ENCODE assay signal across 12 cellular contexts in the genomic region with DNA sequence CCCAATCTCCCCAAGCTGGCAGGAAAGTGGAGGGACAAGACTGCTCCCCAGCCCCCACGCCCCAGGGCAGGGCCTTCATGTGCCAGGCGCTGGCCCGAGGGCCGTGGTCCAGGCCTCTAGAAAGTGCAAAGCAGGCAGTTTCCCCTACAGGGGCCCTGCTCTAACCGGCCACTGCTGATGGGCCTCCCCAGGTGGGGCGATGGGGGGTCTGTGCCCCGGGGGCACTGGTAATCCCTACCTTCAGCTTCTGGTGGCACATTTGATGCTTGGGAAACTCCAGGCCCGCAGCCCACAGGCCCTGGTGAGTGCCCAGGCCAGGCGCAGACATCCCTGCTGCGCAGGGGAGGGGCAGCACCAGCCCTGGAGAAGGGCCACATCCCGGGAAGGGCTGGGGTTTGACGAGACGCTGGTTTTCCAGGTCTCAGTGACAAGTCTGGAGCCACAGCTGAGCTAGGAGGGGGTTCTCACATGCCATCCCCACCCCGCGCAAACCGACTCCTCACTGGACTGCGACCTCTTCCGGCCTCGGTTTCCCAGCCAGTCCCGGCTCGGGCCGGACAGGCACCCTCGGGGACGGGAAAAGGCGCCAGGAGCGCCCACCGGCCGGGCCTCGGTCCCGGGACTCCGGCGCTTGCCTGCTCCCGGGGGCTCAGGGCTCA. TPM values are rescaled to one million over a fixed set of nuclear protein-coding genes. Genes with fewer than 3 reads are reported as not detected.
DNase-seq lines count a peak whose midpoint lies in the region; ATAC-seq and TF ChIP-seq lines count a peak whose summit lies in the region.
"Had no signal": no experiment of that assay in that cellular context is flagged by ENCODE, and none has a peak within 500 bp of the region (broad histone marks: within the 10 kb centered on the region; RNA-seq: fewer than 3 reads in every experiment).

No MANE protein-coding gene starts in this region.

- no peak overlapping the region for H3K27ac Mint-ChIP-seq in nephron progenitor cell
- H3K27ac Mint-ChIP-seq: activated CD8-positive, alpha-beta T cell treated with anti-CD3 and anti-CD28 coated beads for 36 hours; activated naive CD8-positive, alpha-beta T cell had no signal

- H3K36me3 Mint-ChIP-seq in nephron progenitor cell (ENCODE audit: low read depth) = no peaks in the 10 kb centered on the region
- H3K36me3 Mint-ChIP-seq: activated naive CD8-positive, alpha-beta T cell had no signal

- H3K27me3 ChIP-seq in heart right ventricle (peaks cover 13 to 68% (median 38%) of the 10 kb centered on the region in 7 donors), upper lobe of left lung (peaks cover 2 to 20% (median 12%) of the 10 kb centered on the region in 4 donors), BE2C (peaks cover 30% of the 10 kb centered on the region)

- TF ChIP-seq POLR2A in upper lobe of left lung (IDR thresholded peaks at IDR 0.05) = no peak

- H3K4me1 ChIP-seq in heart right ventricle = peaks cover 2 to 47% (median 31%) of the 10 kb centered on the region in 9 donors
- peaks cover 20 to 35% (median 23%) of the 10 kb centered on the region in 4 donors for H3K4me1 ChIP-seq in upper lobe of left lung
- no peaks in the 10 kb centered on the region for H3K4me1 ChIP-seq in BE2C

- TF ChIP-seq CTCF in heart right ventricle (IDR thresholded peaks at IDR 0.05) (no peak), nephron progenitor cell (IDR thresholded peaks at IDR 0.05) (no peak), upper lobe of left lung (IDR thresholded peaks at IDR 0.05) (no peak), BE2C (IDR thresholded peaks at IDR 0.05; ENCODE audit: low read depth, low read length) (no peak)

- DNase-seq in NCI-H1694 treated with DMSO at 0.1 percent for 48 hours (lab: John Stamatoyannopoulos, UW) = peak; percentile 6
- DNase-seq in NCI-H1694 (lab: John Stamatoyannopoulos, UW) = no peak
- DNase-seq in heart right ventricle = no peak
- no peak for DNase-seq in nephron progenitor cell
- DNase-seq in upper lobe of left lung = no peak
- no peak for DNase-seq in BE2C
- no peak for DNase-seq in activated T-cell treated with anti-CD3 and anti-CD28 coated beads for 4 hours
- DNase-seq in middle frontal gyrus (ENCODE audit: extremely low spot score, low spot score) = no peak
- DNase-seq: activated CD8-positive, alpha-beta T cell treated with anti-CD3 and anti-CD28 coated beads for 36 hours had no signal

- H3K9me3 ChIP-seq in heart right ventricle (no peaks in the 10 kb centered on the region), upper lobe of left lung (no peaks in the 10 kb centered on the region), BE2C (no peaks in the 10 kb centered on the region)

- H3K9me3 Mint-ChIP-seq in nephron progenitor cell = no peaks in the 10 kb centered on the region
- H3K9me3 Mint-ChIP-seq: activated CD8-positive, alpha-beta T cell treated with anti-CD3 and anti-CD28 coated beads for 36 hours had no signal

- 17 to 19% methylated on average over 33 of the region's 33 CpGs for WGBS in heart right ventricle, 2 donors
- WGBS in upper lobe of left lung, 2 donors = 53 to 76% methylated on average over 5 to 14 of the region's 33 CpGs

- peaks cover 30% of the 10 kb centered on the region for H3K4me1 Mint-ChIP-seq in nephron progenitor cell

- intact Hi-C loops in heart right ventricle (cut with DNase I) = loop anchor here in 1 of 10 donors (5.0 kb wide), 1 partner anchor 207 kb away; no protein-coding TSS in a partner anchor

- H3K36me3 ChIP-seq in heart right ventricle = no peaks in the 10 kb centered on the region
- no peaks in the 10 kb centered on the region for H3K36me3 ChIP-seq in upper lobe of left lung
- no peaks in the 10 kb centered on the region for H3K36me3 ChIP-seq in BE2C

- ATAC-seq in heart right ventricle (peak in 6 of 8 donors; percentile 12 to 32 (median 19)), upper lobe of left lung (ENCODE audit: low FRiP score in 2 of 2) (no peak)
- ATAC-seq: activated CD8-positive, alpha-beta T cell treated with anti-CD3 and anti-CD28 coated beads for 36 hours had no signal

- TF ChIP-seq EP300 in upper lobe of left lung (IDR thresholded peaks at IDR 0.05) = no peak

- peak overlapping the region; percentile 32 to 75 (median 61) for H3K4me3 ChIP-seq in heart right ventricle
- H3K4me3 ChIP-seq in upper lobe of left lung = peak overlapping the region; percentile 3 to 56 (median 46)
- H3K4me3 ChIP-seq in BE2C (ENCODE audit: low read depth, low read length) = no peak overlapping the region

- H3K27me3 Mint-ChIP-seq in nephron progenitor cell (ENCODE audit: low read depth, poor library complexity) = peaks cover 35% of the 10 kb centered on the region

- H3K4me3 Mint-ChIP-seq in nephron progenitor cell = peak overlapping the region; percentile 54
- H3K4me3 Mint-ChIP-seq: activated CD8-positive, alpha-beta T cell treated with anti-CD3 and anti-CD28 coated beads for 36 hours; activated naive CD8-positive, alpha-beta T cell had no signal

- H3K27ac ChIP-seq in heart right ventricle = peak overlapping the region; percentile 75 to 94 (median 84)
- H3K27ac ChIP-seq in upper lobe of left lung = peak overlapping the region in 3 of 4 donors; percentile 62 to 80 (median 70)

RNA-seq across cellular contexts. Expression of gene DOC2B, which starts 1.6 kb away (rescaled TPM):
- total RNA-seq in heart right ventricle (10 to 100 TPM in 1 of 10 donors, 1 to 10 TPM in 9; 2.6 to 13.0 (median 4.6) TPM), upper lobe of left lung (10 to 100 TPM in 1 of 6 donors, 1 to 10 TPM in 5; 1.0 to 10.2 (median 4.4) TPM)
- 1 to 10 TPM; 2.5 to 4.9 TPM for polyA plus RNA-seq in heart right ventricle
- 4.0 TPM for polyA plus RNA-seq in BE2C (2012; ENCODE audit: insufficient read depth, insufficient read length, low read depth)
- total RNA-seq: activated CD8-positive, alpha-beta T cell treated with anti-CD3 and anti-CD28 coated beads for 36 hours had no signal

RNA-seq across cellular contexts. Expression of gene SCGB1C2, which starts 42.5 kb away (rescaled TPM):
- total RNA-seq in heart right ventricle (not detected), upper lobe of left lung (not detected)
- not detected for polyA plus RNA-seq in heart right ventricle
- polyA plus RNA-seq in BE2C (2012; ENCODE audit: insufficient read depth, insufficient read length, low read depth) = not detected
- total RNA-seq: A172; activated CD8-positive, alpha-beta T cell treated with anti-CD3 and anti-CD28 coated beads for 36 hours; T-helper 1 cell treated with Interleukin-12 subunit alpha and Interleukin-12 subunit beta and Interleukin-4 antibody, amounts not matched to agents 30 ng/mL and 1 ng/mL, for 36 hours had no signal

Comparison
In these comparisons a context has a peak if more than half of its experiments do, and no peak if none do; other contexts are left out.
1. ATAC-seq: peak in heart right ventricle (6 of 8); none in upper lobe of left lung (0 of 2).